Comparison of ENCODE assay signal across 8 cellular contexts in the genomic region with DNA sequence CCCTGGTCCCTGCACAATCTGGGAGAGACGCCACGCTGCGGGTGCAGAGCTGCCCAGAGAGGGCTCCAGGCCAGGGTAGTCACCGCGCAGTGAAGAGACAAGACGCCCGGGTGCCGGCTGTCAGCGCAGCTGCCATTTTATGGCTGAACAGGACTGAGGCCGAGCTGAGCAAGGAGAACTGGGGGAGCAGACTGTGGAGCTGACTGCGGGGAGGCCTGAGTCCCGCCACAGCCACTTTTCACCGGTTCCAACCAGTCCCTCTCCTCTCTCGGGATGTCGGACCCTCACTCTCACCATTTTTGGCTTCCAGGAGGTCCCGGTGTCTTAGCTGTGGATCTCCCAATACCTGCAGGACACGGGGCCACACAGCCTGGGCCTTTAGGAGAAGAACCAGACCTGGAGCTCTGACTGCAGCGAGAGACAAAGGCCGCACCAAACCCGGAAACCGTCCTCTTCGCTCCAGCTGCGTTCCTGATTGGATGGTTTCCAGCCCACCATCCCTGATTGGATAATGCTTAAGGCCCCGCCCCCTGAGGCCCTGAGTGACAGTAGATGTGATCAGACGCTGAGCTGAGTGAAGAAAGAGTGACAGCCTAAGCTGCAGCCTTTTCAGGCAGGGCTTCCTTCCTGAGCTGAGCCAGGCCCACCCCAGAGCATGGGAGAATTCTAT. TPM values are rescaled to one million over a fixed set of nuclear protein-coding genes. Genes with fewer than 3 reads are reported as not detected.
A peak's percentile ranks its signal among the peaks of the same experiment; 100 is the strongest.
DNase-seq lines count a peak whose midpoint lies in the region; ATAC-seq and TF ChIP-seq lines count a peak whose summit lies in the region.

A gene (minus strand): TSS at position 422 of the 670 bp plus-strand sequence. CDS start 125 bp downstream, at position 297.

- H3K36me3 Mint-ChIP-seq in activated naive CD8-positive, alpha-beta T cell = peaks cover 33% of the 10 kb centered on the region
- H3K36me3 Mint-ChIP-seq in glutamatergic neuron (ENCODE audit: unreplicated experiment) = peaks cover 18% of the 10 kb centered on the region

- peak within 1 kb of the TSS; percentile 93 to 97 for H3K4me3 ChIP-seq in stomach smooth muscle (ENCODE audit: low read length in 2 of 2)

- H3K4me1 ChIP-seq in stomach smooth muscle (ENCODE audit: control insufficient read depth, insufficient read depth, low read length) = peaks cover 29% of the 10 kb centered on the region

- peaks cover 26% of the 10 kb centered on the region for H3K4me1 Mint-ChIP-seq in activated naive CD8-positive, alpha-beta T cell (ENCODE audit: low read depth)
- H3K4me1 Mint-ChIP-seq in glutamatergic neuron (ENCODE audit: low read depth, unreplicated experiment) = peaks cover 19% of the 10 kb centered on the region

- H3K27ac ChIP-seq in stomach smooth muscle (ENCODE audit: low read length) = peak within 1 kb of the TSS; percentile 91

- peak within 1 kb of the TSS; percentile 96 for H3K4me3 Mint-ChIP-seq in activated naive CD8-positive, alpha-beta T cell
- peak within 1 kb of the TSS; percentile 95 for H3K4me3 Mint-ChIP-seq in glutamatergic neuron (ENCODE audit: unreplicated experiment)

- DNase-seq in SHP77 treated with DMSO at 0.1 percent for 48 hours (lab: John Stamatoyannopoulos, UW) (peak; percentile 89), glutamatergic neuron (peak; percentile 96), non-pigmented ciliary epithelial cell (ENCODE audit: low read depth) (peak; percentile 91), cortex of kidney (lab: John Stamatoyannopoulos, UW) (no peak)

- no peaks in the 10 kb centered on the region for H3K27me3 Mint-ChIP-seq in activated naive CD8-positive, alpha-beta T cell
- peaks cover 4% of the 10 kb centered on the region for H3K27me3 Mint-ChIP-seq in glutamatergic neuron (ENCODE audit: unreplicated experiment)

- H3K9me3 Mint-ChIP-seq in activated naive CD8-positive, alpha-beta T cell (ENCODE audit: low read depth) = no peaks in the 10 kb centered on the region
- H3K9me3 Mint-ChIP-seq in glutamatergic neuron (ENCODE audit: unreplicated experiment) = peaks cover 9% of the 10 kb centered on the region

- H3K27me3 ChIP-seq in stomach smooth muscle (ENCODE audit: control insufficient read depth in 1 of 2, insufficient read depth in 2 of 2, low read length in 2 of 2) = no peaks in the 10 kb centered on the region

- H3K27ac Mint-ChIP-seq in activated naive CD8-positive, alpha-beta T cell = peak within 1 kb of the TSS; percentile 93
- peak within 1 kb of the TSS; percentile 99 for H3K27ac Mint-ChIP-seq in glutamatergic neuron (ENCODE audit: unreplicated experiment)

- ATAC-seq in GM18868 (IDR thresholded peaks at IDR 0.05; ENCODE audit: unreplicated experiment) = peak; percentile 96
- peak; percentile 76 for ATAC-seq in HG03378 (IDR thresholded peaks at IDR 0.05; ENCODE audit: unreplicated experiment)

- peak within 1 kb of the TSS; percentile 98 for H3K9ac ChIP-seq in stomach smooth muscle (ENCODE audit: low read length in 2 of 2)

- no peaks in the 10 kb centered on the region for H3K9me3 ChIP-seq in stomach smooth muscle (ENCODE audit: control insufficient read depth in 2 of 2, low read length in 2 of 2)

- no peak for TF ChIP-seq CTCF in glutamatergic neuron (IDR thresholded peaks at IDR 0.05; ENCODE audit: partially characterized antibody, unreplicated experiment)

- H3K36me3 ChIP-seq in stomach smooth muscle (ENCODE audit: control insufficient read depth in 2 of 2, insufficient read depth in 2 of 2, low read length in 2 of 2) = peaks cover 2 to 3% of the 10 kb centered on the region in 2 donors

RNA-seq across cellular contexts. Expression of the gene that starts here (rescaled TPM):
- 24.2 TPM for total RNA-seq in glutamatergic neuron (ENCODE audit: unreplicated experiment)
